ENCODE assay signal across 8 cellular contexts in genomic region chr5:132495063-132495671, GRCh38. TPM values are rescaled to one million over a fixed set of nuclear protein-coding genes. Genes with fewer than 3 reads are reported as not detected.
DNase-seq lines count a peak whose midpoint lies in the region; ATAC-seq and TF ChIP-seq lines count a peak whose summit lies in the region.

No MANE protein-coding gene starts in this region.

- H3K9me3 ChIP-seq in cardiac muscle cell (ENCODE audit: low read depth) (no peaks in the 10 kb centered on the region), upper lobe of right lung (no peaks in the 10 kb centered on the region)

- no peaks in the 10 kb centered on the region for H3K36me3 ChIP-seq in cardiac muscle cell
- no peaks in the 10 kb centered on the region for H3K36me3 ChIP-seq in upper lobe of right lung

- intact Hi-C loops in cardiac septum (cut with DNase I) (loop anchor here (5.0 kb wide), 2 partner anchors 203 to 268 kb away; partner anchors contain the start of genes P4HA2 and SLC22A4), MCF 10A (cut with micrococcal nuclease) (loop anchor here (10.0 kb wide), 1 partner anchor 200 kb away; the partner anchor contains the start of gene SLC22A4), upper lobe of right lung (cut with DNase I) (no loop called here)

- H3K27me3 Mint-ChIP-seq in MCF 10A (ENCODE audit: insufficient read depth, unreplicated experiment), result no peaks in the 10 kb centered on the region

- DNase-seq in cardiac muscle cell (ENCODE audit: low read depth in 1 of 2, low spot score in 1 of 2) (no peak), cardiac septum (ENCODE audit: low spot score) (no peak), MCF 10A (ENCODE audit: unreplicated experiment) (no peak), midbrain (lab: John Stamatoyannopoulos, UW) (peak; percentile 72), upper lobe of right lung (no peak), NCI-H146 treated with DMSO at 0.1 percent for 48 hours (lab: John Stamatoyannopoulos, UW; ENCODE audit: unreplicated experiment) (no peak)

- H3K27ac ChIP-seq in cardiac muscle cell (no peak overlapping the region), upper lobe of right lung (peak overlapping the region; percentile 96)

- peak overlapping the region; percentile 34 for H3K27ac Mint-ChIP-seq in MCF 10A (ENCODE audit: low read depth, unreplicated experiment)

- POLR2A ChIA-PET in MCF 10A (lab: Yijun Ruan, JAX), result interaction anchor here (0.8 to 6.5 kb wide), 21 partner anchors 9 to 280 kb away, joined by 3 to 84 read pairs (median 9); partner anchors contain the start of genes P4HA2, RAD50, SLC22A4 and SLC22A5

- H3K27me3 ChIP-seq in cardiac muscle cell (peaks cover 2% of the 10 kb centered on the region), upper lobe of right lung (no peaks in the 10 kb centered on the region)

- CTCF ChIA-PET in MCF 10A (lab: Yijun Ruan, JAX), result interaction anchor here (0.6 to 21.5 kb wide), 11 partner anchors 17 to 1798 kb away, joined by 3 to 359 read pairs (median 3); partner anchors contain the start of gene SLC22A5

- H3K4me1 ChIP-seq in cardiac muscle cell (ENCODE audit: low read depth), result peaks cover 5% of the 10 kb centered on the region
- peaks cover 41% of the 10 kb centered on the region for H3K4me1 ChIP-seq in upper lobe of right lung

- H3K4me3 ChIP-seq in cardiac muscle cell (peak overlapping the region; percentile 36), upper lobe of right lung (peak overlapping the region; percentile 88)

- no peaks in the 10 kb centered on the region for H3K36me3 Mint-ChIP-seq in MCF 10A (ENCODE audit: insufficient read depth, unreplicated experiment)

- H3K9me3 Mint-ChIP-seq in MCF 10A (ENCODE audit: unreplicated experiment), result no peaks in the 10 kb centered on the region

- peaks cover 47% of the 10 kb centered on the region for H3K4me1 Mint-ChIP-seq in MCF 10A (ENCODE audit: insufficient read depth, unreplicated experiment)

- peak overlapping the region; percentile 80 for H3K4me3 Mint-ChIP-seq in MCF 10A (ENCODE audit: unreplicated experiment)

- BruUV-seq in MCF 10A (replicated peaks; lab: Mats Ljungman, UMichigan), result no TSS peak

- ATAC-seq in upper lobe of right lung (no peak), HG03469 (IDR thresholded peaks at IDR 0.05; ENCODE audit: unreplicated experiment) (no peak), HG03139 (IDR thresholded peaks at IDR 0.05; ENCODE audit: unreplicated experiment) (no peak)

- TF ChIP-seq CTCF in cardiac muscle cell (IDR thresholded peaks at IDR 0.05; ENCODE audit: low read depth, low read length) (no peak), MCF 10A (IDR thresholded peaks at IDR 0.05; ENCODE audit: unreplicated experiment) (no peak), upper lobe of right lung (IDR thresholded peaks at IDR 0.05) (no peak)

RNA-seq across cellular contexts. Expression of gene IRF1, which starts 4.6 kb away (rescaled TPM):
- total RNA-seq in cardiac muscle cell, result 5.5 and 6.0 TPM in 2 replicates
- polyA plus RNA-seq in cardiac muscle cell, result 4.7 and 5.7 TPM in 2 replicates
- total RNA-seq in cardiac septum, result 19.9 TPM
- 18.7 and 23.0 TPM in 2 replicates for total RNA-seq in MCF 10A (2022)
- 59.5 TPM for total RNA-seq in upper lobe of right lung

RNA-seq across cellular contexts. Expression of gene IL5, which starts 48.2 kb away (rescaled TPM):
- total RNA-seq in cardiac muscle cell, result not detected in 2 replicates
- not detected in 2 replicates for polyA plus RNA-seq in cardiac muscle cell
- not detected for total RNA-seq in cardiac septum
- total RNA-seq in MCF 10A (2022), result not detected in 2 replicates
- not detected for total RNA-seq in upper lobe of right lung
